Comparison of ENCODE assay signal across 27 cellular contexts in the genomic region with DNA sequence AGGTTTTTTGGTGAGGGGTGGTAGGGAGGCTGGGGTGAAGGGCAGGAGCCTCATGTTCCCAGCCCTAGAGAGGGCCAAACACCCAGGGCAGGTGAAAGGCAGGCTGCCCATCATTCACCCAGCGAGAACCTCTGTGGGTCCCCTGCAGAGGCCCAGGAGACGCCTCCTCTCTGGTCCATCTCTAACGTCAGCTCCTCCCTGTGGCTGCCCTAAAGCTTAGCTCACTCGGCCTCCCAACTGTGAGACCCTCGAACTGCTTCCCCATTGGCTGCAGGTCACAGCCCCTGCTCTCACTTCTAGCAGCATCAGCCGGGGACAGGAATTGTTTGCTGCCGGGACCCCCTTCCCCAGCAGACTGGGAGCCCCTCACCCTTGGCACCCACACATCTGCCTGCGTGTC. TPM values are rescaled to one million over a fixed set of nuclear protein-coding genes. Genes with fewer than 3 reads are reported as not detected.
DNase-seq lines count a peak whose midpoint lies in the region; ATAC-seq and TF ChIP-seq lines count a peak whose summit lies in the region.
"Had no signal": no experiment of that assay in that cellular context is flagged by ENCODE, and none has a peak within 500 bp of the region (broad histone marks: within the 10 kb centered on the region; RNA-seq: fewer than 3 reads in every experiment).

No MANE protein-coding gene starts in this region.

- no peak overlapping the region for H4K8ac ChIP-seq in H9 (replicated peaks; ENCODE audit: insufficient read length, low read depth, low read length)

- H3K18ac ChIP-seq in H9 (ENCODE audit: insufficient read length, low read depth, low read length), result no peak overlapping the region

- no peak overlapping the region for H2BK12ac ChIP-seq in H9 (ENCODE audit: insufficient read length, low read depth, low read length)

- H3K9me3 Mint-ChIP-seq in H9, result no peaks in the 10 kb centered on the region; a peak in 1 of 5 replicates
- H3K9me3 Mint-ChIP-seq: activated T-helper 17 cell treated with anti-CD3 and anti-CD28 coated beads, Interleukin-2, amount 50 U/mL, for 72 hours; IgD-negative memory B cell; nephron progenitor cell had no signal

- peaks cover 14% of the 10 kb centered on the region for H3K4me1 ChIP-seq in OCI-LY3 (ENCODE audit: low read length)
- peaks cover 7 to 67% of the 10 kb centered on the region in 2 donors for H3K4me1 ChIP-seq in left lung
- peaks cover 3% of the 10 kb centered on the region for H3K4me1 ChIP-seq in thymus (ENCODE audit: control insufficient read depth, insufficient read depth, low read length)
- no peaks in the 10 kb centered on the region for H3K4me1 ChIP-seq in H9 (ENCODE audit: insufficient read depth, low read length)
- H3K4me1 ChIP-seq: parathyroid adenoma had no signal

- no peak overlapping the region for H4K91ac ChIP-seq in H9 (ENCODE audit: insufficient read length, low read depth, low read length)

- H2AFZ ChIP-seq in OCI-LY3 (ENCODE audit: low read depth, low read length), result no peak overlapping the region
- no peak overlapping the region for H2AFZ ChIP-seq in H9 (ENCODE audit: low read length)
- H2AFZ ChIP-seq: parathyroid adenoma had no signal

- no peak overlapping the region for H2BK20ac ChIP-seq in H9 (ENCODE audit: low read depth, low read length, poor library complexity, severe bottlenecking)

- no peak overlapping the region for H3K56ac ChIP-seq in H9 (ENCODE audit: insufficient read length, low read depth, low read length)

- H2BK5ac ChIP-seq in H9 (ENCODE audit: insufficient read length, low read length), result no peak overlapping the region

- DNase-seq in NCI-H345 (lab: John Stamatoyannopoulos, UW) (peak; percentile 32), NCI-H345 treated with DMSO at 0.1 percent for 48 hours (lab: John Stamatoyannopoulos, UW; ENCODE audit: unreplicated experiment) (no peak), left lung (no peak), sciatic nerve (ENCODE audit: low spot score) (no peak), H9 (no peak)
- DNase-seq: activated CD4-positive, alpha-beta T cell treated with anti-CD3 and anti-CD28 coated beads for 48 hours; activated naive CD4-positive, alpha-beta T cell treated with anti-CD3 and anti-CD28 coated beads, Interleukin-2, amount 50 U/mL, for 16 hours; cerebellar nuclear complex; foreskin melanocyte; HCEC 1CT; NCI-H2029; NCI-H748 treated with DMSO at 0.1 percent for 48 hours; SIG-M5; SW 1271; T1000 had no signal

- H3K4me3 Mint-ChIP-seq in H9, result no peak overlapping the region; a peak in 1 of 5 replicates
- H3K4me3 Mint-ChIP-seq: activated T-helper 17 cell treated with anti-CD3 and anti-CD28 coated beads, Interleukin-2, amount 50 U/mL, for 72 hours; nephron progenitor cell had no signal

- no peak overlapping the region for H2AK5ac ChIP-seq in H9 (ENCODE audit: insufficient read length, low read length)

- H3K27ac Mint-ChIP-seq in H9, result no peak overlapping the region
- H3K27ac Mint-ChIP-seq: activated T-helper 17 cell treated with anti-CD3 and anti-CD28 coated beads, Interleukin-2, amount 50 U/mL, for 72 hours; IgD-negative memory B cell; nephron progenitor cell had no signal

- H3K79me1 ChIP-seq in H9 (ENCODE audit: insufficient read depth, low read depth, low read length, poor library complexity, severe bottlenecking), result no peaks in the 10 kb centered on the region

- H2BK15ac ChIP-seq in H9 (ENCODE audit: low read depth, low read length), result no peak overlapping the region

- H3K36me3 Mint-ChIP-seq in H9 (ENCODE audit: insufficient read depth in 1 of 3, low read depth in 3 of 3), result no peaks in the 10 kb centered on the region
- H3K36me3 Mint-ChIP-seq: IgD-negative memory B cell had no signal

- H3K4me3 ChIP-seq in OCI-LY3 (ENCODE audit: low read length) (no peak overlapping the region), left lung (peak overlapping the region in 1 of 2 donors; percentile 52), thymus (ENCODE audit: low read length) (no peak overlapping the region)
- H3K4me3 ChIP-seq: body of pancreas had no signal

- H4K20me1 ChIP-seq in OCI-LY3 (ENCODE audit: insufficient read depth, low read length) (no peaks in the 10 kb centered on the region), H9 (ENCODE audit: control insufficient read depth, insufficient read depth, insufficient read length) (no peaks in the 10 kb centered on the region)

- no peak overlapping the region for H4K5ac ChIP-seq in H9 (ENCODE audit: insufficient read length, low read depth, low read length)

- intact Hi-C loops in left lung (cut with DNase I) (no loop called here), sciatic nerve (cut with DNase I) (loop anchor here (10.0 kb wide), 2 partner anchors 158 to 338 kb away; a partner anchor contains a TSS)

- H3K36me3 ChIP-seq in OCI-LY3 (replicated peaks; ENCODE audit: low read depth, low read length) (no peaks in the 10 kb centered on the region), left lung (no peaks in the 10 kb centered on the region), thymus (ENCODE audit: control insufficient read depth, insufficient read depth) (no peaks in the 10 kb centered on the region)
- H3K36me3 ChIP-seq: heart right ventricle, tibial nerve, WERI-Rb-1 had no signal

- peaks cover 17 to 41% of the 10 kb centered on the region in 2 experiments for H3K4me1 Mint-ChIP-seq in H9
- H3K4me1 Mint-ChIP-seq: activated T-helper 17 cell treated with anti-CD3 and anti-CD28 coated beads, Interleukin-2, amount 50 U/mL, for 72 hours had no signal

- H2BK120ac ChIP-seq in H9 (ENCODE audit: low read depth, low read length, poor library complexity, severe bottlenecking), result no peak overlapping the region

- peaks cover 24% of the 10 kb centered on the region for H3K27me3 ChIP-seq in OCI-LY3 (ENCODE audit: low read depth, low read length)
- H3K27me3 ChIP-seq in left lung, result peaks cover 0 to 30% of the 10 kb centered on the region in 2 donors
- peaks cover 14% of the 10 kb centered on the region for H3K27me3 ChIP-seq in thymus (ENCODE audit: control insufficient read depth, insufficient read depth)
- H3K27me3 ChIP-seq in H9 (ENCODE audit: insufficient read depth, low read length), result no peaks in the 10 kb centered on the region
- H3K27me3 ChIP-seq: body of pancreas, dorsolateral prefrontal cortex had no signal

- H3K27me3 Mint-ChIP-seq in H9 (ENCODE audit: low read depth), result peaks cover 26% of the 10 kb centered on the region

- H3K9ac ChIP-seq in OCI-LY3 (ENCODE audit: low read length) (no peak overlapping the region), H9 (ENCODE audit: extremely low read depth, insufficient read length, low read length) (no peak overlapping the region)
- H3K9ac ChIP-seq: parathyroid adenoma had no signal

- H3K14ac ChIP-seq in H9 (ENCODE audit: insufficient read depth, low read length), result no peak overlapping the region

- H3K79me2 ChIP-seq in OCI-LY3 (ENCODE audit: low read length) (no peaks in the 10 kb centered on the region), H9 (ENCODE audit: insufficient read depth, low read length) (no peaks in the 10 kb centered on the region)
- H3K79me2 ChIP-seq: parathyroid adenoma had no signal

- no peaks in the 10 kb centered on the region for H3K9me3 ChIP-seq in OCI-LY3 (ENCODE audit: insufficient read depth, low read length)
- H3K9me3 ChIP-seq in left lung, result no peaks in the 10 kb centered on the region
- H3K9me3 ChIP-seq in thymus (ENCODE audit: control insufficient read depth), result no peaks in the 10 kb centered on the region
- no peaks in the 10 kb centered on the region for H3K9me3 ChIP-seq in H9 (ENCODE audit: control insufficient read depth, low read depth, low read length)
- H3K9me3 ChIP-seq: body of pancreas, heart right ventricle, tibial nerve had no signal

- no peak overlapping the region for H3T11ph ChIP-seq in H9 (ENCODE audit: low read length)

- no peak overlapping the region for H3K4ac ChIP-seq in H9 (ENCODE audit: low read depth, low read length)

- H3K27ac ChIP-seq in OCI-LY3 (ENCODE audit: low read length) (no peak overlapping the region), left lung (peak overlapping the region; percentile 46 to 85), thymus (ENCODE audit: low read depth) (peak overlapping the region; percentile 9), H9 (ENCODE audit: insufficient read length, low read depth, low read length) (no peak overlapping the region)
- H3K27ac ChIP-seq: parathyroid adenoma had no signal

- ATAC-seq in left lung (no peak), sciatic nerve (no peak), GM21447 (IDR thresholded peaks at IDR 0.05; ENCODE audit: unreplicated experiment) (no peak)
- ATAC-seq: activated T-helper 17 cell treated with anti-CD3 and anti-CD28 coated beads, Interleukin-2, amount 50 U/mL, for 72 hours; body of pancreas had no signal

- WGBS in thymus, result 95% methylated on average over 8 of the region's 8 CpGs
- WGBS in H9 (ENCODE audit: extremely low coverage, insufficient read length, low lambda C conversion rate), result no CpG with 5 or more reads among the region's 8 CpGs

- H3K23me2 ChIP-seq in H9 (ENCODE audit: insufficient read length, low read depth, low read length, poor library complexity, severe bottlenecking), result peaks cover 3% of the 10 kb centered on the region

- H3K4me2 ChIP-seq in OCI-LY3 (ENCODE audit: low read length), result no peak overlapping the region
- no peak overlapping the region for H3K4me2 ChIP-seq in H9 (ENCODE audit: insufficient read depth, insufficient read length, low read length)

- TF ChIP-seq CTCF in OCI-LY3 (IDR thresholded peaks at IDR 0.05; ENCODE audit: low read depth, low read length) (peak; percentile 6; the same call in 1 of the 2 replicates), left lung (IDR thresholded peaks at IDR 0.05) (no peak), H9 (conservative IDR thresholded peaks at IDR 0.05) (no peak)

- no peak overlapping the region for H3K23ac ChIP-seq in H9 (ENCODE audit: insufficient read length, low read depth, low read length)

RNA-seq across cellular contexts. Expression of a gene that starts 0.6 kb away (rescaled TPM):
- 10 to 100 TPM in 1 of 2 donors, 1 to 10 TPM in 1; 6.9 to 28.0 TPM for total RNA-seq in left lung
- 2.0 TPM for polyA plus RNA-seq in thymus
- 6.6 TPM for total RNA-seq in sciatic nerve
- total RNA-seq in H9 (2021), result 0.55 and 0.68 TPM in 2 replicates

Comparison
In these comparisons a context has a peak if more than half of its experiments do, and no peak if none do; other contexts are left out.
1. H3K27ac ChIP-seq: peak in left lung (2 of 2) and thymus (single experiment); none in OCI-LY3 (single experiment) and H9 (single experiment).